In the genomic region with DNA sequence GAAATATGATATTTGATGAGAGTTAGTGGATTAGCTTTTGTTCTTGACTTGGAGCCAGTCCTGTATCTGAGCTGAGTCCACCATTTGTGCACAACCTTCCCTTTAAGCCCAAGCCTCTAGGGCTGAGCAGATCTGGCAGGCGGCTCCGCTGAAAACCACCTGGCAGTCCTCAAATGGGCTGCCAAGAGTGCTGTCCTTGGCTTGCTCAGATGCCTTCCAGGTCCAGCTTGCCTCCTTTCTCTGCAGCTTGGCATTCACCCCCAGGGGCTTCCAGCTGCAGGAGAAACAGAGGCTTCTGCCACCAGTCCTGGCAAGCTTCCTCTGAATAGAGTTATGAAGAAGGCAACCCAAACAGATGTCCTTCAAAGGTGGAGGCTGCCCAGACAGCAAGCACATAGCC, we compare ENCODE assay signal across 16 cellular contexts.
"Had no signal": no experiment of that assay in that cellular context is flagged by ENCODE, and none has a peak within 500 bp of the region (broad histone marks: within the 10 kb centered on the region; RNA-seq: fewer than 3 reads in every experiment).

No MANE protein-coding gene starts in this region.

- H3K4me1 Mint-ChIP-seq: naive thymus-derived CD4-positive, alpha-beta T cell; stimulated activated naive B cell treated with anti-CD40 and anti-IgM and Interleukin-4, amounts not matched to agents 10 μg/mL and 1 μg/mL and 100 μg/mL, for 72 hours had no signal

- H3K27ac ChIP-seq: epithelial cell of prostate, esophagus muscularis mucosa, gastrocnemius medialis, right atrium auricular region, sigmoid colon, skin epidermis, stomach, thoracic aorta, transverse colon had no signal

- H3K36me3 Mint-ChIP-seq: naive thymus-derived CD4-positive, alpha-beta T cell had no signal

- H3K9me3 Mint-ChIP-seq: dendritic cell treated with granulocyte-macrophage colony-stimulating factor and Interleukin-4, amounts not matched to agents 40 ng/mL and 50 ng/mL, for 4 days; effector memory CD8-positive, alpha-beta T cell had no signal

- H3K4me3 Mint-ChIP-seq: dendritic cell treated with granulocyte-macrophage colony-stimulating factor and Interleukin-4, amounts not matched to agents 40 ng/mL and 50 ng/mL, for 4 days; effector memory CD8-positive, alpha-beta T cell; naive thymus-derived CD4-positive, alpha-beta T cell; nephron progenitor cell; stimulated activated naive B cell treated with anti-CD40 and anti-IgM and Interleukin-4, amounts not matched to agents 10 μg/mL and 1 μg/mL and 100 μg/mL, for 72 hours had no signal

- H3K27me3 ChIP-seq: esophagus muscularis mucosa, gastrocnemius medialis, right atrium auricular region, sigmoid colon, stomach, transverse colon had no signal

- H3K27me3 Mint-ChIP-seq: effector memory CD8-positive, alpha-beta T cell; naive thymus-derived CD4-positive, alpha-beta T cell; stimulated activated naive B cell treated with anti-CD40 and anti-IgM and Interleukin-4, amounts not matched to agents 10 μg/mL and 1 μg/mL and 100 μg/mL, for 72 hours had no signal

- H3K27ac Mint-ChIP-seq: dendritic cell treated with granulocyte-macrophage colony-stimulating factor and Interleukin-4, amounts not matched to agents 40 ng/mL and 50 ng/mL, for 4 days; effector memory CD8-positive, alpha-beta T cell; naive thymus-derived CD4-positive, alpha-beta T cell; nephron progenitor cell; stimulated activated naive B cell treated with anti-CD40 and anti-IgM and Interleukin-4, amounts not matched to agents 10 μg/mL and 1 μg/mL and 100 μg/mL, for 72 hours had no signal

- H3K36me3 ChIP-seq: esophagus muscularis mucosa, gastrocnemius medialis, right atrium auricular region, sigmoid colon, stomach, thoracic aorta, transverse colon had no signal

- DNase-seq: effector memory CD8-positive, alpha-beta T cell; gastrocnemius medialis; mammary epithelial cell; naive thymus-derived CD4-positive, alpha-beta T cell; sigmoid colon; stimulated activated CD4-positive, alpha-beta T cell treated with anti-CD3 and anti-CD28 coated beads, Interleukin-4, amount 100 ng/mL, for 4 hours; stimulated activated naive B cell treated with anti-CD40 and anti-IgM and Interleukin-4, amounts not matched to agents 10 μg/mL and 1 μg/mL and 100 μg/mL, for 72 hours; stomach; transverse colon had no signal

- H3K4me3 ChIP-seq: esophagus muscularis mucosa, gastrocnemius medialis, right atrium auricular region, sigmoid colon, skin epidermis, stomach, thoracic aorta, transverse colon had no signal

- H3K4me1 ChIP-seq: esophagus muscularis mucosa, right atrium auricular region, transverse colon had no signal
